10 cellular contexts compared by ENCODE assay signal in genomic region chr7:124784879-124785818, GRCh38. TPM values are rescaled to one million over a fixed set of nuclear protein-coding genes. Genes with fewer than 3 reads are reported as not detected.
DNase-seq lines count a peak whose midpoint lies in the region; TF ChIP-seq lines count a peak whose summit lies in the region.
"Had no signal": no experiment of that assay in that cellular context is flagged by ENCODE, and none has a peak within 500 bp of the region (broad histone marks: within the 10 kb centered on the region; RNA-seq: fewer than 3 reads in every experiment).

No MANE protein-coding gene starts in this region.

- H3K4me3 Mint-ChIP-seq in HFFc6 (no peak overlapping the region), neural crest cell (no peak overlapping the region)
- H3K4me3 Mint-ChIP-seq: central memory CD8-positive, alpha-beta T cell had no signal

- WGBS in esophagus squamous epithelium, 2 donors, result 36 to 42% methylated on average over 8 to 9 of the region's 9 CpGs

- H3K27ac ChIP-seq in esophagus squamous epithelium, result no peak overlapping the region
- H3K27ac ChIP-seq: BLaER1 treated with 17β-estradiol and CSF1 and Interleukin-3, amounts not matched to agents 10 nM and 100 nM had no signal

- intact Hi-C loops in esophagus squamous epithelium (cut with DNase I), result loop anchor here (10.0 kb wide), 1 partner anchor 630 kb away; no protein-coding TSS in a partner anchor

- H3K4me3 ChIP-seq in NB4 (ENCODE audit: low read depth, low read length) (no peak overlapping the region), esophagus squamous epithelium (no peak overlapping the region)
- H3K4me3 ChIP-seq: BLaER1 treated with 17β-estradiol and CSF1 and Interleukin-3, amounts not matched to agents 10 nM and 100 nM had no signal

- H3K27ac Mint-ChIP-seq in HFFc6 (no peak overlapping the region), neural crest cell (ENCODE audit: unreplicated experiment) (no peak overlapping the region)

- in situ Hi-C loops in SK-MEL-5 (cut with HindIII; ENCODE audit: low pct_unique_long_range_greater_than_20kb, low sequenced_read_pairs), result no loop called here

- H3K4me1 Mint-ChIP-seq in HFFc6 (ENCODE audit: low read depth), result no peaks in the 10 kb centered on the region; the same call in 1 of the 2 replicates
- H3K4me1 Mint-ChIP-seq in neural crest cell, result peaks cover 12% of the 10 kb centered on the region
- H3K4me1 Mint-ChIP-seq: central memory CD8-positive, alpha-beta T cell had no signal

- peak; percentile 24 for DNase-seq in activated CD4-positive, alpha-beta T cell treated with anti-CD3 and anti-CD28 coated beads for 48 hours
- DNase-seq in activated CD4-positive, alpha-beta T cell treated with anti-CD3 and anti-CD28 coated beads, Interleukin-2, amount 50 U/mL, for 1 hour, result no peak
- peak; percentile 48 for DNase-seq in HFFc6
- peak; percentile 62 for DNase-seq in NB4 (ENCODE audit: low read depth)
- peak; percentile 89 for DNase-seq in SK-MEL-5 (ENCODE audit: low read depth, low spot score)
- DNase-seq in esophagus squamous epithelium (lab: John Stamatoyannopoulos, UW), result no peak
- peak; percentile 55 for DNase-seq in neural crest cell (ENCODE audit: low read depth, low spot score)
- DNase-seq in stimulated activated CD4-positive, alpha-beta T cell treated with anti-CD3 and anti-CD28 coated beads, Interleukin-4, amount 100 ng/mL, for 4 hours, result no peak

- no peaks in the 10 kb centered on the region for H3K9me3 ChIP-seq in esophagus squamous epithelium
- H3K9me3 ChIP-seq: BLaER1 treated with 17β-estradiol and CSF1 and Interleukin-3, amounts not matched to agents 10 nM and 100 nM had no signal

- H3K27me3 Mint-ChIP-seq in HFFc6 (ENCODE audit: insufficient read depth) (no peaks in the 10 kb centered on the region; the same call in 1 of the 2 replicates), neural crest cell (ENCODE audit: low read depth) (no peaks in the 10 kb centered on the region)

- peak; percentile 81 for TF ChIP-seq CTCF in HFFc6 (IDR thresholded peaks at IDR 0.05)
- peak; percentile 89 for TF ChIP-seq CTCF in NB4 (IDR thresholded peaks at IDR 0.05; ENCODE audit: low read depth, low read length)
- TF ChIP-seq CTCF in esophagus squamous epithelium (IDR thresholded peaks at IDR 0.05), result peak; percentile 37 to 80 (median 58)
- peak; percentile 92 for TF ChIP-seq CTCF in neural crest cell (conservative IDR thresholded peaks at IDR 0.05)

- H3K27me3 ChIP-seq in esophagus squamous epithelium, result peaks cover 0 to 9% (median 0%) of the 10 kb centered on the region in 4 donors
- H3K27me3 ChIP-seq: BLaER1 treated with 17β-estradiol and CSF1 and Interleukin-3, amounts not matched to agents 10 nM and 100 nM had no signal

- no peaks in the 10 kb centered on the region for H3K36me3 ChIP-seq in esophagus squamous epithelium
- H3K36me3 ChIP-seq: BLaER1 treated with 17β-estradiol and CSF1 and Interleukin-3, amounts not matched to agents 10 nM and 100 nM had no signal

- no peak for TF ChIP-seq POLR2A in NB4 (IDR thresholded peaks at IDR 0.05; ENCODE audit: extremely low read depth, insufficient read length)
- TF ChIP-seq POLR2A in esophagus squamous epithelium (IDR thresholded peaks at IDR 0.05), result no peak

- no peaks in the 10 kb centered on the region for H3K4me1 ChIP-seq in esophagus squamous epithelium

- H3K9me3 Mint-ChIP-seq in HFFc6, result no peaks in the 10 kb centered on the region
- H3K9me3 Mint-ChIP-seq in neural crest cell, result no peaks in the 10 kb centered on the region
- H3K9me3 Mint-ChIP-seq: central memory CD8-positive, alpha-beta T cell had no signal

- no peaks in the 10 kb centered on the region for H3K36me3 Mint-ChIP-seq in HFFc6 (ENCODE audit: low read depth)
- H3K36me3 Mint-ChIP-seq in neural crest cell (ENCODE audit: low read depth), result no peaks in the 10 kb centered on the region

RNA-seq across cellular contexts. Expression of gene GPR37, which starts 19.6 kb away (rescaled TPM):
- total RNA-seq in HFFc6 (2021; fragmentation: NEBNext Ultra II Directional; extraction: Animal tissue kit (Norgen Biotek cat#: 25700)), result not detected
- 18.4 and 21.6 TPM in 2 replicates for total RNA-seq in SK-MEL-5 (2014; rRNA removed; shearing (Covaris generic))
- polyA plus RNA-seq in SK-MEL-5 (2015; cell fraction: cytosol; rRNA removed), result 18.2 and 27.2 TPM in 2 replicates
- 8.2 and 9.1 TPM in 2 replicates for polyA plus RNA-seq in SK-MEL-5 (2015; cell fraction: nucleus; rRNA removed)
- 10 to 100 TPM in 2 of 4 donors, 1 to 10 TPM in 2; 3.7 to 17.0 (median 9.7) TPM for total RNA-seq in esophagus squamous epithelium
- 4.9 and 6.0 TPM in 2 replicates for total RNA-seq in neural crest cell

Comparison
In these comparisons a context has a peak if more than half of its experiments do, and no peak if none do; other contexts are left out.
1. DNase-seq: peak in activated CD4-positive, alpha-beta T cell treated with anti-CD3 and anti-CD28 coated beads for 48 hours (single experiment), HFFc6 (single experiment), NB4 (single experiment), SK-MEL-5 (single experiment) and neural crest cell (single experiment); none in activated CD4-positive, alpha-beta T cell treated with anti-CD3 and anti-CD28 coated beads, Interleukin-2, amount 50 U/mL, for 1 hour (single experiment), esophagus squamous epithelium (single experiment) and stimulated activated CD4-positive, alpha-beta T cell treated with anti-CD3 and anti-CD28 coated beads, Interleukin-4, amount 100 ng/mL, for 4 hours (0 of 2).
2. Peak in every context shown above with its lines, with median percentiles within 50 percentile points of each other: CTCF ChIP-seq.